In genomic region chr1:8880068-8880676, GRCh38 we compare ENCODE assay signal across 8 cellular contexts. TPM values are rescaled to one million over a fixed set of nuclear protein-coding genes. Genes with fewer than 3 reads are reported as not detected.
A peak's percentile ranks its signal among the peaks of the same experiment; 100 is the strongest.
DNase-seq lines count a peak whose midpoint lies in the region; ATAC-seq and TF ChIP-seq lines count a peak whose summit lies in the region.

No MANE protein-coding gene starts in this region.

- H3K9me3 Mint-ChIP-seq in activated CD4-positive, alpha-beta T cell treated with anti-CD3 and anti-CD28 coated beads, Interleukin-2, amount 10 ng/mL, durations not matched to agents 24 days and 14 days: no peaks in the 10 kb centered on the region
- H3K9me3 Mint-ChIP-seq in nephron progenitor cell: no peaks in the 10 kb centered on the region

- H3K36me3 Mint-ChIP-seq in activated CD4-positive, alpha-beta T cell treated with anti-CD3 and anti-CD28 coated beads, Interleukin-2, amount 10 ng/mL, durations not matched to agents 24 days and 14 days (ENCODE audit: low read depth): peaks cover 44% of the 10 kb centered on the region
- peaks cover 15% of the 10 kb centered on the region for H3K36me3 Mint-ChIP-seq in nephron progenitor cell (ENCODE audit: low read depth)

- H3K4me3 Mint-ChIP-seq in activated CD4-positive, alpha-beta T cell treated with anti-CD3 and anti-CD28 coated beads, Interleukin-2, amount 10 ng/mL, durations not matched to agents 24 days and 14 days: peak overlapping the region; percentile 90
- peak overlapping the region; percentile 78 for H3K4me3 Mint-ChIP-seq in nephron progenitor cell

- no peaks in the 10 kb centered on the region for H3K27me3 ChIP-seq in esophagus squamous epithelium

- TF ChIP-seq POLR2A in esophagus squamous epithelium (IDR thresholded peaks at IDR 0.05): no peak

- 20 to 21% methylated on average over 8 of the region's 8 CpGs for WGBS in esophagus squamous epithelium, 2 donors

- peaks cover 21% of the 10 kb centered on the region for H3K4me1 Mint-ChIP-seq in activated CD4-positive, alpha-beta T cell treated with anti-CD3 and anti-CD28 coated beads, Interleukin-2, amount 10 ng/mL, durations not matched to agents 24 days and 14 days
- H3K4me1 Mint-ChIP-seq in nephron progenitor cell: peaks cover 55% of the 10 kb centered on the region

- peak; percentile 78 for DNase-seq in ELF-1 (ENCODE audit: low read depth, low spot score)
- peak; percentile 57 for DNase-seq in KG1 (lab: John Stamatoyannopoulos, UW)
- peak; percentile 86 for DNase-seq in activated CD4-positive, alpha-beta T cell treated with anti-CD3 and anti-CD28 coated beads, Interleukin-2, amount 10 ng/mL, durations not matched to agents 24 days and 14 days
- DNase-seq in esophagus squamous epithelium (lab: John Stamatoyannopoulos, UW): no peak
- no peak for DNase-seq in nephron progenitor cell
- no peak for DNase-seq in GM19240 (ENCODE audit: insufficient read length, low spot score)
- no peak for DNase-seq in NCI-H2227 treated with DMSO at 0.1 percent for 48 hours (lab: John Stamatoyannopoulos, UW)

- TF ChIP-seq CTCF in esophagus squamous epithelium (IDR thresholded peaks at IDR 0.05) (no peak), nephron progenitor cell (IDR thresholded peaks at IDR 0.05) (no peak)

- H3K27ac Mint-ChIP-seq in activated CD4-positive, alpha-beta T cell treated with anti-CD3 and anti-CD28 coated beads, Interleukin-2, amount 10 ng/mL, durations not matched to agents 24 days and 14 days: peak overlapping the region; percentile 98
- H3K27ac Mint-ChIP-seq in nephron progenitor cell: peak overlapping the region; percentile 88

- peaks cover 22 to 59% (median 33%) of the 10 kb centered on the region in 3 donors for H3K4me1 ChIP-seq in esophagus squamous epithelium

- H3K27me3 Mint-ChIP-seq in activated CD4-positive, alpha-beta T cell treated with anti-CD3 and anti-CD28 coated beads, Interleukin-2, amount 10 ng/mL, durations not matched to agents 24 days and 14 days: no peaks in the 10 kb centered on the region
- H3K27me3 Mint-ChIP-seq in nephron progenitor cell (ENCODE audit: low read depth, poor library complexity): peaks cover 6% of the 10 kb centered on the region

- no peak for ATAC-seq in GM21619 (IDR thresholded peaks at IDR 0.05; ENCODE audit: unreplicated experiment)

- intact Hi-C loops in activated CD4-positive, alpha-beta T cell treated with anti-CD3 and anti-CD28 coated beads, Interleukin-2, amount 10 ng/mL, durations not matched to agents 24 days and 14 days (cut with micrococcal nuclease): no loop called here
- intact Hi-C loops in esophagus squamous epithelium (cut with DNase I): no loop called here

- peak overlapping the region in 1 of 4 donors; percentile 26 for H3K4me3 ChIP-seq in esophagus squamous epithelium

- H3K9me3 ChIP-seq in esophagus squamous epithelium: no peaks in the 10 kb centered on the region

- H3K27ac ChIP-seq in esophagus squamous epithelium: peak overlapping the region; percentile 93 to 100 (median 99)

- H3K36me3 ChIP-seq in esophagus squamous epithelium: peaks cover 0 to 12% (median 0%) of the 10 kb centered on the region in 3 donors

RNA-seq across cellular contexts. Expression of gene ENO1, which starts 1.7 kb away (rescaled TPM):
- total RNA-seq in activated CD4-positive, alpha-beta T cell treated with anti-CD3 and anti-CD28 coated beads, Interleukin-2, amount 10 ng/mL, durations not matched to agents 24 days and 14 days: 3,899 and 3,999 TPM in 2 replicates
- total RNA-seq in esophagus squamous epithelium: 1,000 to 10,000 TPM in 3 of 4 donors, 100 to 1,000 TPM in 1; 954 to 1,668 (median 1,315) TPM

Comparison
In these comparisons a context has a peak if more than half of its experiments do, and no peak if none do; other contexts are left out.
1. DNase-seq: peak in ELF-1 (single experiment), KG1 (single experiment) and activated CD4-positive, alpha-beta T cell treated with anti-CD3 and anti-CD28 coated beads, Interleukin-2, amount 10 ng/mL, durations not matched to agents 24 days and 14 days (single experiment); none in esophagus squamous epithelium (single experiment), nephron progenitor cell (single experiment), GM19240 (single experiment) and NCI-H2227 treated with DMSO at 0.1 percent for 48 hours (single experiment).